9 cellular contexts compared by ENCODE assay signal in genomic region chr11:416757-417621, GRCh38. TPM values are rescaled to one million over a fixed set of nuclear protein-coding genes. Genes with fewer than 3 reads are reported as not detected.
DNase-seq lines count a peak whose midpoint lies in the region; ATAC-seq and TF ChIP-seq lines count a peak whose summit lies in the region.
"Had no signal": no experiment of that assay in that cellular context is flagged by ENCODE, and none has a peak within 500 bp of the region (broad histone marks: within the 10 kb centered on the region; RNA-seq: fewer than 3 reads in every experiment).

No MANE protein-coding gene starts in this region.

- no peaks in the 10 kb centered on the region for H3K9me3 ChIP-seq in CD4-positive, alpha-beta T cell (ENCODE audit: control insufficient read depth, low read length)
- H3K9me3 ChIP-seq in fibroblast of lung (ENCODE audit: control insufficient read depth, insufficient read depth, low read depth, low read length) (no peaks in the 10 kb centered on the region), ovary (no peaks in the 10 kb centered on the region)

- H3K36me3 ChIP-seq in fibroblast of lung (ENCODE audit: control insufficient read depth, insufficient read depth, low read length), result no peaks in the 10 kb centered on the region
- no peaks in the 10 kb centered on the region for H3K36me3 ChIP-seq in ovary

- H3K27ac Mint-ChIP-seq in CD4-positive, alpha-beta T cell, result peak overlapping the region; percentile 78
- H3K27ac Mint-ChIP-seq in IgD-negative memory B cell, result no peak overlapping the region

- peak overlapping the region in 3 of 4 experiments; percentile 12 to 47 (median 21) for H3K4me3 ChIP-seq in fibroblast of lung (replicated peaks in 1 of 4; ENCODE audit: control extremely low read depth in 1 of 4, insufficient read depth in 1 of 4, low read depth in 3 of 4, low read length in 4 of 4)
- H3K4me3 ChIP-seq in ovary, result peak overlapping the region; percentile 33

- H3K9me3 Mint-ChIP-seq in CD4-positive, alpha-beta T cell, result no peaks in the 10 kb centered on the region
- H3K9me3 Mint-ChIP-seq in IgD-negative memory B cell, result no peaks in the 10 kb centered on the region

- no peak for TF ChIP-seq POLR2A in ovary (IDR thresholded peaks at IDR 0.05)

- H3K4me2 ChIP-seq in fibroblast of lung (ENCODE audit: extremely low read depth, insufficient read depth, low read length), result peak overlapping the region; percentile 40
- H3K4me2 ChIP-seq: KMS-11 had no signal

- CTCF ChIA-PET in CD4-positive, alpha-beta T cell (lab: Charles Lee), result interaction anchor here (3.2 to 3.3 kb wide), 2 partner anchors 10 to 31 kb away, joined by 16 read pairs; no protein-coding TSS in a partner anchor

- no peaks in the 10 kb centered on the region for H3K27me3 ChIP-seq in CD4-positive, alpha-beta T cell (ENCODE audit: control insufficient read depth, insufficient read depth, low read length)
- H3K27me3 ChIP-seq in fibroblast of lung (ENCODE audit: control insufficient read depth, insufficient read depth, low read length), result peaks cover 3% of the 10 kb centered on the region
- no peaks in the 10 kb centered on the region for H3K27me3 ChIP-seq in ovary

- H3K4me1 ChIP-seq in fibroblast of lung (ENCODE audit: control insufficient read depth, extremely low read depth, insufficient read depth, low read length) (peaks cover 6% of the 10 kb centered on the region), ovary (ENCODE audit: insufficient read depth) (peaks cover 2% of the 10 kb centered on the region)

- H3K27me3 Mint-ChIP-seq in CD4-positive, alpha-beta T cell, result no peaks in the 10 kb centered on the region
- no peaks in the 10 kb centered on the region for H3K27me3 Mint-ChIP-seq in IgD-negative memory B cell

- H4K20me1 ChIP-seq in fibroblast of lung (ENCODE audit: control insufficient read depth, extremely low read depth, insufficient read depth, low read length), result no peaks in the 10 kb centered on the region

- H3K27ac ChIP-seq in CD4-positive, alpha-beta T cell (ENCODE audit: low read depth, low read length), result peak overlapping the region; percentile 75
- no peak overlapping the region for H3K27ac ChIP-seq in fibroblast of lung (ENCODE audit: insufficient read depth, low read length)
- H3K27ac ChIP-seq in ovary, result no peak overlapping the region
- H3K27ac ChIP-seq: KMS-11 had no signal

- 1 to 2% (median 2%) methylated on average over 30 to 97 of the region's 97 CpGs for WGBS in ovary, 3 donors

- H3K9ac ChIP-seq in fibroblast of lung (ENCODE audit: insufficient read depth, low read length), result peak overlapping the region; percentile 16
- H3K9ac ChIP-seq: KMS-11 had no signal

- H2AFZ ChIP-seq in fibroblast of lung (ENCODE audit: low read length), result no peak overlapping the region

- H3K4me1 Mint-ChIP-seq in CD4-positive, alpha-beta T cell (ENCODE audit: low read depth), result peaks cover 34% of the 10 kb centered on the region
- H3K4me1 Mint-ChIP-seq in IgD-negative memory B cell, result peaks cover 0 to 22% (median 12%) of the 10 kb centered on the region in 3 donors

- no peak for TF ChIP-seq CTCF in CD4-positive, alpha-beta T cell (IDR thresholded peaks at IDR 0.05)
- TF ChIP-seq CTCF in fibroblast of lung (conservative IDR thresholded peaks at IDR 0.05 in 1 of 2, IDR thresholded peaks at IDR 0.05 in 1 of 2; ENCODE audit: low read depth in 1 of 2, low read length in 2 of 2), result no peak
- no peak for TF ChIP-seq CTCF in ovary (IDR thresholded peaks at IDR 0.05)

- ATAC-seq in CD4-positive, alpha-beta T cell (ENCODE audit: poor library complexity), result peak; percentile 13
- ATAC-seq in GM18858 (IDR thresholded peaks at IDR 0.05; ENCODE audit: unreplicated experiment) (no peak), HG03039 (IDR thresholded peaks at IDR 0.05; ENCODE audit: unreplicated experiment) (no peak)

- peak overlapping the region; percentile 90 for H3K4me3 Mint-ChIP-seq in CD4-positive, alpha-beta T cell
- H3K4me3 Mint-ChIP-seq in IgD-negative memory B cell, result peak overlapping the region; percentile 39 to 93 (median 64)

- TF ChIP-seq EP300 in ovary (IDR thresholded peaks at IDR 0.05), result no peak

- H3K36me3 Mint-ChIP-seq in CD4-positive, alpha-beta T cell (ENCODE audit: low read depth), result peaks cover 18% of the 10 kb centered on the region
- H3K36me3 Mint-ChIP-seq in IgD-negative memory B cell, result no peaks in the 10 kb centered on the region

- POLR2A ChIA-PET in CD4-positive, alpha-beta T cell (lab: Charles Lee), result interaction anchor here (0.8 to 4.7 kb wide), 14 partner anchors 11 to 331 kb away, joined by 3 to 75 read pairs (median 4); partner anchors contain the start of genes ANO9, BET1L, PHRF1 and PTDSS2

- intact Hi-C loops in CD4-positive, alpha-beta T cell (cut with DNase I, micrococcal nuclease), result loop anchor here in 1 of 2 experiments (2.0 to 10.0 kb wide), 2 partner anchors 24 to 52 kb away; partner anchors contain the start of gene B4GALNT4
- intact Hi-C loops in ovary (cut with DNase I), result no loop called here

- H3K79me2 ChIP-seq in fibroblast of lung (ENCODE audit: control insufficient read depth, insufficient read depth, low read length), result no peaks in the 10 kb centered on the region

- peak in 6 of 10 experiments; percentile 19 to 52 (median 42) for DNase-seq in CD4-positive, alpha-beta T cell
- DNase-seq in activated CD4-positive, alpha-beta T cell treated with anti-CD3 and anti-CD28 coated beads, Interleukin-2, amount 50 U/mL, for 1 hour, result peak; percentile 36
- DNase-seq in fibroblast of lung (ENCODE audit: low read depth in 2 of 2) (no peak), ovary (peak in 1 of 5 donors; percentile 24), occipital lobe (lab: John Stamatoyannopoulos, UW) (no peak)

RNA-seq across cellular contexts. Expression of gene SIGIRR, which starts 2.2 kb away (rescaled TPM):
- total RNA-seq in CD4-positive, alpha-beta T cell, result 100 to 1,000 TPM; 358 to 392 TPM
- 130 TPM for polyA plus RNA-seq in IgD-negative memory B cell
- total RNA-seq in fibroblast of lung, result 13.4 and 16.7 TPM in 2 replicates
- 8.9 and 10.5 TPM in 2 replicates for polyA plus RNA-seq in fibroblast of lung
- 25.6 and 29.5 TPM in 2 replicates for polyA plus RNA-seq in fibroblast of lung (2012)
- polyA minus RNA-seq in fibroblast of lung (ENCODE audit: low replicate concordance), result 7.6 and 9.5 TPM in 2 replicates
- 10 to 100 TPM; 15.0 to 52.6 (median 27.5) TPM for total RNA-seq in ovary
- polyA plus RNA-seq in ovary, result 10 to 100 TPM in 1 of 2 donors, 1 to 10 TPM in 1; 1.5 to 39.5 TPM
- 14.8 TPM for total RNA-seq in occipital lobe

RNA-seq across cellular contexts. Expression of gene PKP3, which starts 23.0 kb away (rescaled TPM):
- total RNA-seq in CD4-positive, alpha-beta T cell, result under 1 TPM in 1 of 2 experiments, not detected in 1; 0.60 TPM
- polyA plus RNA-seq in IgD-negative memory B cell, result not detected
- 0.26 and 0.83 TPM in 2 replicates for total RNA-seq in fibroblast of lung
- 0.17 and 0.24 TPM in 2 replicates for polyA plus RNA-seq in fibroblast of lung
- 0.38 and 0.84 TPM in 2 replicates for polyA plus RNA-seq in fibroblast of lung (2012)
- polyA minus RNA-seq in fibroblast of lung (ENCODE audit: low replicate concordance), result 0.15 TPM in 1 of 2 replicates, not detected in the other
- 10 to 100 TPM in 1 of 7 donors, 1 to 10 TPM in 4, under 1 TPM in 2; 0.30 to 56.8 (median 3.4) TPM for total RNA-seq in ovary
- polyA plus RNA-seq in ovary, result under 1 TPM in 1 of 2 donors, not detected in 1; 0.21 TPM
- total RNA-seq in occipital lobe, result under 0.01 TPM

RNA-seq across cellular contexts. Expression of gene ANO9, which starts 24.8 kb away (rescaled TPM):
- total RNA-seq in CD4-positive, alpha-beta T cell, result 100 to 1,000 TPM; 109 to 114 TPM
- polyA plus RNA-seq in IgD-negative memory B cell (4.9 TPM), fibroblast of lung (not detected in 2 replicates), ovary (under 1 TPM; 0.12 to 0.31 TPM)
- total RNA-seq in fibroblast of lung (not detected in 2 replicates), ovary (10 to 100 TPM in 1 of 7 donors, 1 to 10 TPM in 2, under 1 TPM in 4; 0.15 to 11.4 (median 0.82) TPM), occipital lobe (not detected)
- 0.02 TPM in 1 of 2 replicates, not detected in the other for polyA plus RNA-seq in fibroblast of lung (2012)
- not detected in 2 replicates for polyA minus RNA-seq in fibroblast of lung (ENCODE audit: low replicate concordance)

RNA-seq across cellular contexts. Expression of gene PTDSS2, which starts 33.1 kb away (rescaled TPM):
- 10 to 100 TPM; 15.2 to 18.4 TPM for total RNA-seq in CD4-positive, alpha-beta T cell
- polyA plus RNA-seq in IgD-negative memory B cell (10.9 TPM), fibroblast of lung (17.4 and 18.1 TPM in 2 replicates), ovary (10 to 100 TPM; 17.1 to 38.6 TPM)
- total RNA-seq in fibroblast of lung (31.8 and 36.7 TPM in 2 replicates), ovary (10 to 100 TPM; 34.4 to 56.5 (median 42.7) TPM), occipital lobe (21.8 TPM)
- 21.6 and 25.9 TPM in 2 replicates for polyA plus RNA-seq in fibroblast of lung (2012)
- polyA minus RNA-seq in fibroblast of lung (ENCODE audit: low replicate concordance), result 57.5 and 90.3 TPM in 2 replicates

RNA-seq across cellular contexts. Expression of gene B4GALNT4, which starts 47.7 kb away (rescaled TPM):
- 1 to 10 TPM; 4.2 to 6.0 TPM for total RNA-seq in CD4-positive, alpha-beta T cell
- polyA plus RNA-seq in IgD-negative memory B cell (not detected), fibroblast of lung (1.4 and 3.8 TPM in 2 replicates), ovary (10 to 100 TPM in 1 of 2 donors, 1 to 10 TPM in 1; 1.3 to 58.1 TPM)
- total RNA-seq in fibroblast of lung (1.5 and 1.8 TPM in 2 replicates), ovary (10 to 100 TPM; 14.7 to 90.3 (median 52.5) TPM), occipital lobe (99.5 TPM)
- polyA plus RNA-seq in fibroblast of lung (2012), result 4.2 and 5.7 TPM in 2 replicates
- 0.93 and 1.2 TPM in 2 replicates for polyA minus RNA-seq in fibroblast of lung (ENCODE audit: low replicate concordance)

Comparison
In these comparisons a context has a peak if more than half of its experiments do, and no peak if none do; other contexts are left out.
1. DNase-seq: peak in CD4-positive, alpha-beta T cell (6 of 10) and activated CD4-positive, alpha-beta T cell treated with anti-CD3 and anti-CD28 coated beads, Interleukin-2, amount 50 U/mL, for 1 hour (single experiment); none in fibroblast of lung (0 of 2) and occipital lobe (single experiment).
2. RNA of gene SIGIRR, which starts 2.2 kb away (total RNA-seq): 358 to 392 TPM in CD4-positive, alpha-beta T cell; 15.0 to 52.6 TPM in ovary, 14.8 TPM in occipital lobe (single experiment) and 13.4 to 16.7 TPM in fibroblast of lung; every median in the first group is over 4 times any median in the second.
3. RNA of gene ANO9, which starts 24.8 kb away (total RNA-seq): 109 to 114 TPM in CD4-positive, alpha-beta T cell; 0.15 to 11.4 TPM in ovary, not detected in fibroblast of lung and not detected in occipital lobe (single experiment); every median in the first group is over 4 times any median in the second.